In the genomic region with DNA sequence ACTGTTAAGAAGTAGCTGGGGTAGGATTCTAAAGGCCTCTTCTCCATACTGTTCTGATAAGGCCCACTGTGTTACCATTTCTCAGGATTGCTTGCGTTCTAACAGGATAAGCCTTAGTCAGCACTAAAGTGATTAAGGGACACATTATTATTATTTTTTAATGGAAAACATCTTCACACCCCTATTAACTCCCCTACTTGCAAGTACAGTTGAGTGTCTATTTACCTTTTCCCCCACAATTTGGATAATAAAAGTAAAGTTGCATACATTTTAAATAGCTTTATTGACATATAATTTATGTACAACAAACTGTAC, we compare ENCODE assay signal across 21 cellular contexts. TPM values are rescaled to one million over a fixed set of nuclear protein-coding genes. Genes with fewer than 3 reads are reported as not detected.
DNase-seq lines count a peak whose midpoint lies in the region; TF ChIP-seq lines count a peak whose summit lies in the region.
"Had no signal": no experiment of that assay in that cellular context is flagged by ENCODE, and none has a peak within 500 bp of the region (broad histone marks: within the 10 kb centered on the region; RNA-seq: fewer than 3 reads in every experiment).

No MANE protein-coding gene starts in this region.

- H2AK5ac ChIP-seq in trophoblast cell (ENCODE audit: low read length) = no peak overlapping the region

- H4K91ac ChIP-seq in trophoblast cell (ENCODE audit: low read depth, low read length) = no peak overlapping the region

- H3K27ac ChIP-seq in Karpas-422 (ENCODE audit: low read length) (peak overlapping the region; percentile 14; the same call in 1 of the 2 replicates), trophoblast cell (ENCODE audit: low read depth, low read length) (no peak overlapping the region)
- H3K27ac ChIP-seq: lower lobe of right lung, RWPE1, WERI-Rb-1 had no signal

- H4K12ac ChIP-seq in trophoblast cell (ENCODE audit: low read depth, low read length) = no peak overlapping the region

- CTCF ChIA-PET in activated CD4-positive, alpha-beta memory T cell treated with anti-CD3 and anti-CD28 coated beads for 36 hours (lab: Charles Lee) = no interaction called here
- CTCF ChIA-PET in activated CD4-positive, alpha-beta memory T cell treated with anti-CD3 and anti-CD28 coated beads, Interleukin-2, amount 10 ng/mL, durations not matched to agents 7 days and 5 days (lab: Charles Lee) = interaction anchor here (1.3 kb wide), 1 partner anchor 109 kb away, joined by 3 read pairs; no protein-coding TSS in a partner anchor

- H3K9me3 Mint-ChIP-seq in activated CD4-positive, alpha-beta memory T cell treated with anti-CD3 and anti-CD28 coated beads for 36 hours = peaks cover 4% of the 10 kb centered on the region
- H3K9me3 Mint-ChIP-seq in activated CD4-positive, alpha-beta memory T cell treated with anti-CD3 and anti-CD28 coated beads, Interleukin-2, amount 10 ng/mL, durations not matched to agents 7 days and 5 days = no peaks in the 10 kb centered on the region
- no peaks in the 10 kb centered on the region for H3K9me3 Mint-ChIP-seq in activated naive CD8-positive, alpha-beta T cell (ENCODE audit: low read depth)
- peaks cover 3% of the 10 kb centered on the region for H3K9me3 Mint-ChIP-seq in progenitor cell of endocrine pancreas (ENCODE audit: low read depth)
- H3K9me3 Mint-ChIP-seq: neural crest cell, type B pancreatic cell had no signal

- H3K4ac ChIP-seq in trophoblast cell (ENCODE audit: low read depth, low read length) = no peak overlapping the region

- no peaks in the 10 kb centered on the region for H4K20me1 ChIP-seq in Karpas-422 (ENCODE audit: insufficient read depth, low read depth, low read length)

- no peaks in the 10 kb centered on the region for H3K9me2 ChIP-seq in Karpas-422 (replicated peaks; ENCODE audit: insufficient read depth, low read length)

- H3K4me3 Mint-ChIP-seq in activated CD4-positive, alpha-beta memory T cell treated with anti-CD3 and anti-CD28 coated beads for 36 hours = no peak overlapping the region
- H3K4me3 Mint-ChIP-seq in activated CD4-positive, alpha-beta memory T cell treated with anti-CD3 and anti-CD28 coated beads, Interleukin-2, amount 10 ng/mL, durations not matched to agents 7 days and 5 days = no peak overlapping the region
- peak overlapping the region; percentile 49 for H3K4me3 Mint-ChIP-seq in activated naive CD8-positive, alpha-beta T cell
- no peak overlapping the region for H3K4me3 Mint-ChIP-seq in progenitor cell of endocrine pancreas (ENCODE audit: low read depth)
- H3K4me3 Mint-ChIP-seq: neural crest cell, type B pancreatic cell had no signal

- H3K27ac Mint-ChIP-seq in activated CD4-positive, alpha-beta memory T cell treated with anti-CD3 and anti-CD28 coated beads for 36 hours = peak overlapping the region; percentile 60
- H3K27ac Mint-ChIP-seq in activated CD4-positive, alpha-beta memory T cell treated with anti-CD3 and anti-CD28 coated beads, Interleukin-2, amount 10 ng/mL, durations not matched to agents 7 days and 5 days = no peak overlapping the region
- H3K27ac Mint-ChIP-seq in activated naive CD8-positive, alpha-beta T cell = peak overlapping the region; percentile 64
- H3K27ac Mint-ChIP-seq in progenitor cell of endocrine pancreas = peak overlapping the region; percentile 57
- H3K27ac Mint-ChIP-seq: type B pancreatic cell had no signal

- H3K79me1 ChIP-seq in trophoblast cell (ENCODE audit: low read length) = no peaks in the 10 kb centered on the region

- POLR2A ChIA-PET in activated CD4-positive, alpha-beta memory T cell treated with anti-CD3 and anti-CD28 coated beads for 36 hours (lab: Charles Lee) = no interaction called here
- POLR2A ChIA-PET in activated CD4-positive, alpha-beta memory T cell treated with anti-CD3 and anti-CD28 coated beads, Interleukin-2, amount 10 ng/mL, durations not matched to agents 7 days and 5 days (lab: Charles Lee) = no interaction called here

- no peak overlapping the region for H3K9ac ChIP-seq in Karpas-422 (ENCODE audit: low read length)
- no peak overlapping the region for H3K9ac ChIP-seq in trophoblast cell (ENCODE audit: low read length)

- no peak overlapping the region for H3K14ac ChIP-seq in trophoblast cell (ENCODE audit: low read length)

- intact Hi-C loops in activated CD4-positive, alpha-beta memory T cell treated with anti-CD3 and anti-CD28 coated beads for 36 hours (cut with micrococcal nuclease) = no loop called here

- H3K23ac ChIP-seq in trophoblast cell (ENCODE audit: low read length) = no peak overlapping the region

- no peak overlapping the region for H2BK5ac ChIP-seq in trophoblast cell (ENCODE audit: low read depth, low read length, poor library complexity)

- DNase-seq in activated CD4-positive, alpha-beta memory T cell treated with anti-CD3 and anti-CD28 coated beads for 36 hours = no peak
- no peak for DNase-seq in activated CD4-positive, alpha-beta memory T cell treated with anti-CD3 and anti-CD28 coated beads, Interleukin-2, amount 10 ng/mL, durations not matched to agents 7 days and 5 days
- no peak for DNase-seq in Karpas-422
- no peak for DNase-seq in progenitor cell of endocrine pancreas (ENCODE audit: low spot score, unreplicated experiment)
- DNase-seq in HuH-7.5 (ENCODE audit: low spot score) = no peak
- no peak for DNase-seq in SK-N-DZ (ENCODE audit: low spot score)
- DNase-seq in trophoblast cell = no peak
- DNase-seq: activated CD8-positive, alpha-beta memory T cell treated with anti-CD3 and anti-CD28 coated beads for 24 hours; activated T-cell treated with anti-CD3 and anti-CD28 coated beads, Interleukin-2, amount 50 U/mL, for 48 hours; DMS79; kidney; lower lobe of right lung; mucosa of descending colon; NCI-H1694 treated with DMSO at 0.1 percent for 48 hours; NCI-H524 treated with DMSO at 0.1 percent for 48 hours; T-helper 9 cell; WERI-Rb-1 had no signal

- H3K79me2 ChIP-seq in Karpas-422 (ENCODE audit: low read length) (peaks cover 87% of the 10 kb centered on the region), trophoblast cell (ENCODE audit: control insufficient read depth, insufficient read depth, low read length, poor library complexity) (no peaks in the 10 kb centered on the region)

- H2AFZ ChIP-seq in Karpas-422 (ENCODE audit: low read length) (no peak overlapping the region), trophoblast cell (ENCODE audit: insufficient read depth, low read length, poor library complexity) (no peak overlapping the region)

- H3K4me3 ChIP-seq in Karpas-422 (ENCODE audit: low read length) (no peak overlapping the region), trophoblast cell (ENCODE audit: low read depth, low read length) (no peak overlapping the region)
- H3K4me3 ChIP-seq: lower lobe of right lung, mucosa of descending colon had no signal

- H3K27me3 ChIP-seq in Karpas-422 (ENCODE audit: low read length) (no peaks in the 10 kb centered on the region), trophoblast cell (ENCODE audit: insufficient read depth, low read length) (no peaks in the 10 kb centered on the region)

- no peaks in the 10 kb centered on the region for H3K9me3 ChIP-seq in Karpas-422 (ENCODE audit: low read length)
- H3K9me3 ChIP-seq in trophoblast cell (ENCODE audit: insufficient read depth, low read depth, low read length) = no peaks in the 10 kb centered on the region
- H3K9me3 ChIP-seq: lower lobe of right lung, mucosa of descending colon had no signal

- H3K4me1 ChIP-seq in Karpas-422 (ENCODE audit: low read length) (peaks cover 26% of the 10 kb centered on the region), trophoblast cell (ENCODE audit: control insufficient read depth in 1 of 2, insufficient read depth in 2 of 2, low read length in 2 of 2) (no peaks in the 10 kb centered on the region)

- WGBS in trophoblast cell (ENCODE audit: extremely low coverage, insufficient coverage, insufficient read length) = no CpG with 5 or more reads among the region's 1 CpG

- H3K4me2 ChIP-seq in Karpas-422 (ENCODE audit: low read depth, low read length, poor library complexity, severe bottlenecking) (no peak overlapping the region), trophoblast cell (ENCODE audit: low read length) (no peak overlapping the region)

- H3K27me3 Mint-ChIP-seq in activated CD4-positive, alpha-beta memory T cell treated with anti-CD3 and anti-CD28 coated beads for 36 hours = no peaks in the 10 kb centered on the region
- H3K27me3 Mint-ChIP-seq in activated CD4-positive, alpha-beta memory T cell treated with anti-CD3 and anti-CD28 coated beads, Interleukin-2, amount 10 ng/mL, durations not matched to agents 7 days and 5 days = no peaks in the 10 kb centered on the region
- no peaks in the 10 kb centered on the region for H3K27me3 Mint-ChIP-seq in activated naive CD8-positive, alpha-beta T cell
- no peaks in the 10 kb centered on the region for H3K27me3 Mint-ChIP-seq in progenitor cell of endocrine pancreas
- H3K27me3 Mint-ChIP-seq: type B pancreatic cell had no signal

- no peak overlapping the region for H4K8ac ChIP-seq in trophoblast cell (ENCODE audit: low read depth, low read length)

- H3K36me3 ChIP-seq in Karpas-422 (ENCODE audit: insufficient read depth, low read length) = peaks cover 61% of the 10 kb centered on the region
- peaks cover 2 to 4% of the 10 kb centered on the region in 2 experiments for H3K36me3 ChIP-seq in trophoblast cell (ENCODE audit: control insufficient read depth in 1 of 2, insufficient read depth in 2 of 2, low read length in 2 of 2)

- no peak overlapping the region for H2BK12ac ChIP-seq in trophoblast cell (ENCODE audit: low read length)

- no peak overlapping the region for H3K18ac ChIP-seq in trophoblast cell (ENCODE audit: low read length)

- TF ChIP-seq CTCF in progenitor cell of endocrine pancreas (IDR thresholded peaks at IDR 0.05; ENCODE audit: unreplicated experiment) = no peak

- peaks cover 64% of the 10 kb centered on the region for H3K4me1 Mint-ChIP-seq in activated CD4-positive, alpha-beta memory T cell treated with anti-CD3 and anti-CD28 coated beads for 36 hours (ENCODE audit: low read depth)
- H3K4me1 Mint-ChIP-seq in activated CD4-positive, alpha-beta memory T cell treated with anti-CD3 and anti-CD28 coated beads, Interleukin-2, amount 10 ng/mL, durations not matched to agents 7 days and 5 days = peaks cover 43% of the 10 kb centered on the region
- H3K4me1 Mint-ChIP-seq in activated naive CD8-positive, alpha-beta T cell (ENCODE audit: low read depth) = peaks cover 69% of the 10 kb centered on the region
- H3K4me1 Mint-ChIP-seq in progenitor cell of endocrine pancreas (ENCODE audit: low read depth) = peaks cover 11% of the 10 kb centered on the region
- H3K4me1 Mint-ChIP-seq: neural crest cell had no signal

- H2BK120ac ChIP-seq in trophoblast cell (ENCODE audit: insufficient read depth, low read length, poor library complexity) = no peak overlapping the region

- H3K36me3 Mint-ChIP-seq in activated CD4-positive, alpha-beta memory T cell treated with anti-CD3 and anti-CD28 coated beads for 36 hours = peaks cover 54% of the 10 kb centered on the region
- H3K36me3 Mint-ChIP-seq in activated CD4-positive, alpha-beta memory T cell treated with anti-CD3 and anti-CD28 coated beads, Interleukin-2, amount 10 ng/mL, durations not matched to agents 7 days and 5 days (ENCODE audit: low read depth) = peaks cover 41% of the 10 kb centered on the region
- H3K36me3 Mint-ChIP-seq in activated naive CD8-positive, alpha-beta T cell = peaks cover 31% of the 10 kb centered on the region
- H3K36me3 Mint-ChIP-seq in progenitor cell of endocrine pancreas (ENCODE audit: insufficient read depth) = peaks cover 13% of the 10 kb centered on the region

RNA-seq across cellular contexts. Expression of a gene that starts 9.0 kb away (rescaled TPM):
- 10 to 100 TPM; 37.1 to 38.1 TPM for total RNA-seq in activated CD4-positive, alpha-beta memory T cell treated with anti-CD3 and anti-CD28 coated beads for 36 hours
- total RNA-seq in activated CD4-positive, alpha-beta memory T cell treated with anti-CD3 and anti-CD28 coated beads, Interleukin-2, amount 10 ng/mL, durations not matched to agents 7 days and 5 days = 10 to 100 TPM; 22.9 to 24.0 TPM
- total RNA-seq in Karpas-422 (2014; rRNA removed; shearing (Covaris generic); ENCODE audit: low replicate concordance) = 34.6 and 57.0 TPM in 2 replicates
- total RNA-seq in progenitor cell of endocrine pancreas = 11.9 and 12.3 TPM in 2 replicates
- polyA plus RNA-seq in SK-N-DZ (2014; cell fraction: cytosol; rRNA removed) = 2.1 and 3.4 TPM in 2 replicates
- polyA plus RNA-seq in SK-N-DZ (2014; cell fraction: nucleus; rRNA removed) = 0.86 and 1.4 TPM in 2 replicates
- 6.6 and 6.9 TPM in 2 replicates for polyA plus RNA-seq in trophoblast cell (2013)
